Comparison of ENCODE assay signal across 8 cellular contexts in genomic region chr6:26305097-26305841, GRCh38. TPM values are rescaled to one million over a fixed set of nuclear protein-coding genes. Genes with fewer than 3 reads are reported as not detected.
DNase-seq lines count a peak whose midpoint lies in the region; ATAC-seq, FAIRE-seq and TF ChIP-seq lines count a peak whose summit lies in the region.

No MANE protein-coding gene starts in this region.

- H2AFZ ChIP-seq in GM12878 (ENCODE audit: control insufficient read depth, low read depth, low read length) = peak overlapping the region; percentile 84

- POLR2A ChIA-PET in GM12878 (lab: Charles Lee) = interaction anchor here (0.9 kb wide), 1 partner anchor 20 kb away, joined by 3 read pairs; a partner anchor contains a TSS

- in situ Hi-C loops in GM12878 (cut with MboI) = no loop called here

- peak in 1 of 2 experiments; percentile 54; a peak in 1 of 4 replicates for TF ChIP-seq EP300 in GM12878 (IDR thresholded peaks at IDR 0.05; ENCODE audit: borderline replicate concordance in 1 of 2, control insufficient read depth in 1 of 2, low read depth in 2 of 2, low read length in 2 of 2)

- peak overlapping the region; percentile 72 for H3K4me2 ChIP-seq in GM12878 (ENCODE audit: control insufficient read depth, insufficient read depth)

- SMC1A ChIA-PET in GM12878 (lab: Charles Lee; ENCODE audit: uncharacterized antibody, unreplicated experiment) = interaction anchor here (0.8 to 3.3 kb wide), 6 partner anchors 18 to 55 kb away, joined by 3 to 13 read pairs (median 3); a partner anchor contains a TSS

- H3K27ac ChIP-seq in GM12878 (ENCODE audit: control insufficient read depth, insufficient read depth) = peak overlapping the region; percentile 41

- WGBS in GM12878 (ENCODE audit: insufficient coverage, insufficient replicate concordance, low lambda C conversion rate, missing lambda C conversion rate) = 3% methylated on average over 22 of the region's 22 CpGs

- H3K4me3 ChIP-seq in GM12878 (peak overlapping the region; percentile 60), iPS-11a (ENCODE audit: low read depth, low read length) (peak overlapping the region; percentile 77), skeletal muscle cell (ENCODE audit: low read depth, low read length) (peak overlapping the region; percentile 35)

- no peaks in the 10 kb centered on the region for H3K36me3 ChIP-seq in GM12878 (ENCODE audit: control insufficient read depth in 2 of 2, insufficient read depth in 2 of 2, low read length in 1 of 2)

- H3K27me3 ChIP-seq in GM12878 (replicated peaks in 1 of 2; ENCODE audit: control insufficient read depth in 2 of 2, insufficient read depth in 2 of 2, low read length in 1 of 2) = no peaks in the 10 kb centered on the region

- H3K4me1 ChIP-seq in GM12878 (ENCODE audit: control insufficient read depth, insufficient read depth, low read length) = peaks cover 14% of the 10 kb centered on the region

- peak; percentile 21 to 81 for DNase-seq in SW 1271 (lab: John Stamatoyannopoulos, UW)
- DNase-seq in GM12878 (ENCODE audit: low read depth, low spot score) = no peak
- no peak for DNase-seq in skeletal muscle cell (ENCODE audit: low read depth)
- DNase-seq in urothelium cell line (ENCODE audit: low spot score) = no peak

- RAD21 ChIA-PET in GM12878 (lab: Charles Lee; ENCODE audit: unreplicated experiment) = interaction anchor here (0.7 to 1.0 kb wide), 2 partner anchors 20 to 264 kb away, joined by 3 read pairs; a partner anchor contains a TSS

- no peak for TF ChIP-seq CTCF in GM12878 (IDR thresholded peaks at IDR 0.05 in 2 of 3, conservative IDR thresholded peaks at IDR 0.05 in 1 of 3; ENCODE audit: control insufficient read depth in 2 of 3, extremely low read depth in 1 of 3, insufficient read depth in 1 of 3, low read depth in 3 of 3, low read length in 3 of 3)

- no peaks in the 10 kb centered on the region for H3K9me3 ChIP-seq in GM12878 (replicated peaks; ENCODE audit: control insufficient read depth, insufficient read depth, low read length)

- TSS peak; percentile 82 for BruUV-seq in GM12878 (replicated peaks; lab: Mats Ljungman, UMichigan)

- peak; percentile 51 for ATAC-seq in HG03045 (IDR thresholded peaks at IDR 0.05; ENCODE audit: unreplicated experiment)
- peak; percentile 71 for ATAC-seq in GM12878
- no peak for ATAC-seq in HG02970 (IDR thresholded peaks at IDR 0.05; ENCODE audit: low FRiP score, unreplicated experiment)

- peak; percentile 44 for FAIRE-seq in G401.6 (lab: Jason Lieb, UNC)
- FAIRE-seq in GM12878 (lab: Jason Lieb, UNC) = no peak
- no peak for FAIRE-seq in urothelium cell line (lab: Jason Lieb, UNC)

- no peak for TF ChIP-seq RAD21 in GM12878 (IDR thresholded peaks at IDR 0.05; ENCODE audit: insufficient read depth, low read depth, low read length)

- H4K20me1 ChIP-seq in GM12878 (ENCODE audit: control insufficient read depth, insufficient read depth) = no peaks in the 10 kb centered on the region

- intact Hi-C loops in GM12878 (cut with micrococcal nuclease; ENCODE audit: unreplicated experiment) = no loop called here

- H3K9ac ChIP-seq in GM12878 (ENCODE audit: control insufficient read depth, insufficient read depth, low read length) = peak overlapping the region; percentile 71

- H3K79me2 ChIP-seq in GM12878 (ENCODE audit: control insufficient read depth, insufficient read depth, low read length) = no peaks in the 10 kb centered on the region

- CTCF ChIA-PET in GM12878 (lab: Yijun Ruan, JAX) = interaction anchor here (0.6 kb wide), 2 partner anchors 23 to 141 kb away, joined by 3 read pairs; no protein-coding TSS in a partner anchor

- no peak for TF ChIP-seq POLR2A in GM12878 (IDR thresholded peaks at IDR 0.05; ENCODE audit: low read depth, low read length)

TF ChIP-seq in GM12878, 131 proteins besides CTCF, POLR2A, EP300 and RAD21 (continues in another document):
- TF ChIP-seq BCL3 (IDR thresholded peaks at IDR 0.05; ENCODE audit: borderline replicate concordance, insufficient read depth, low read depth, low read length, poor library complexity, severe bottlenecking) = no peak
- no peak; the same call in 1 of the 2 replicates for TF ChIP-seq NR2F1 (conservative IDR thresholded peaks at IDR 0.05)
- TF ChIP-seq MEF2A (IDR thresholded peaks at IDR 0.05; ENCODE audit: insufficient read depth, low read depth, low read length) = no peak
- TF ChIP-seq RFX5 (IDR thresholded peaks at IDR 0.05; ENCODE audit: low read depth, low read length) = no peak
- no peak for TF ChIP-seq FOXK2 (IDR thresholded peaks at IDR 0.05)
- TF ChIP-seq IRF4 (IDR thresholded peaks at IDR 0.05; ENCODE audit: low read depth, low read length) = no peak
- no peak for TF ChIP-seq SP1 (IDR thresholded peaks at IDR 0.05; ENCODE audit: low read depth, low read length)
- 0 out of 2 replicates have a peak, but pooled peaks have one; percentile 47 for TF ChIP-seq RELB (IDR thresholded peaks at IDR 0.05; ENCODE audit: low read depth)
- TF ChIP-seq LARP7 (IDR thresholded peaks at IDR 0.05) = no peak
- no peak for TF ChIP-seq ZBTB33 (IDR thresholded peaks at IDR 0.05)
- TF ChIP-seq MYB (IDR thresholded peaks at IDR 0.05; ENCODE audit: borderline replicate concordance, low read depth, low read length) = no peak
- TF ChIP-seq RB1 (IDR thresholded peaks at IDR 0.05; ENCODE audit: borderline replicate concordance) = 0 out of 2 replicates have a peak, but pooled peaks have one; percentile 48
- no peak for TF ChIP-seq PKNOX1 (IDR thresholded peaks at IDR 0.05)
- no peak for TF ChIP-seq SRF (IDR thresholded peaks at IDR 0.05; ENCODE audit: low read depth in 2 of 2, low read length in 2 of 2)
- no peak for TF ChIP-seq HDAC2 (IDR thresholded peaks at IDR 0.05)
- TF ChIP-seq BACH1 (IDR thresholded peaks at IDR 0.05; ENCODE audit: borderline replicate concordance) = no peak

RNA-seq across cellular contexts. Expression of gene BTN3A2, which starts 59.7 kb away (rescaled TPM):
- total RNA-seq in GM12878 (2013; cell fraction: nucleolus; rRNA removed) = 134 and 147 TPM in 2 replicates
- total RNA-seq in GM12878 (2014; rRNA removed) = 17.2 and 17.3 TPM in 2 replicates
- total RNA-seq in GM12878 (2014; rRNA removed; fragmentation: Illumina TruSeq; extraction: Trizol) = 19.5 and 20.9 TPM in 2 replicates
- total RNA-seq in GM12878 (2021) = 26.1 and 27.8 TPM in 2 replicates
- polyA plus RNA-seq in GM12878 (2011; ENCODE audit: low read depth) = 22.1 TPM
- 74.7 and 80.5 TPM in 2 replicates for polyA plus RNA-seq in GM12878 (2011; rRNA removed)
- 40.4 and 44.5 TPM in 2 replicates for polyA plus RNA-seq in GM12878 (2011; cell fraction: cytosol; rRNA removed)
- 82.7 and 117 TPM in 2 replicates for polyA plus RNA-seq in GM12878 (2011; cell fraction: nucleus; rRNA removed)
- polyA plus RNA-seq in GM12878 (2012) = 26.4 and 31.9 TPM in 2 replicates
- polyA plus RNA-seq in GM12878 (2014; fragmentation: Illumina TruSeq; extraction: Trizol) = 25.1 and 25.2 TPM in 2 replicates
- 10 to 100 TPM; 15.9 to 22.2 TPM for polyA plus RNA-seq in GM12878 (2014; fragmentation: Nextera tagmentation; extraction: Ambion mirVana)
- 19.5 and 19.6 TPM in 2 replicates for polyA plus RNA-seq in GM12878 (2014; rRNA removed)
- polyA plus RNA-seq in GM12878 (2016; fragmentation: Nextera tagmentation; extraction: Ambion mirVana) = 10 to 100 TPM; 13.6 to 14.7 TPM
- 59.7 and 127 TPM in 2 replicates for polyA minus RNA-seq in GM12878 (2011; rRNA and poly(A)+ RNA removed)
- 9.1 and 15.6 TPM in 2 replicates for polyA minus RNA-seq in GM12878 (2011; cell fraction: cytosol; rRNA and poly(A)+ RNA removed)
- 41.1 and 44.0 TPM in 2 replicates for polyA minus RNA-seq in GM12878 (2011; cell fraction: nucleus; rRNA and poly(A)+ RNA removed)

Comparison
In these comparisons a context has a peak if more than half of its experiments do, and no peak if none do; other contexts are left out.
1. DNase-seq: peak in SW 1271 (2 of 2); none in GM12878 (single experiment), skeletal muscle cell (single experiment) and urothelium cell line (single experiment).
2. Peak in every context shown above with its lines, with median percentiles within 50 percentile points of each other: H3K4me3 ChIP-seq.